ENCODE assay signal across 12 cellular contexts in the genomic region with DNA sequence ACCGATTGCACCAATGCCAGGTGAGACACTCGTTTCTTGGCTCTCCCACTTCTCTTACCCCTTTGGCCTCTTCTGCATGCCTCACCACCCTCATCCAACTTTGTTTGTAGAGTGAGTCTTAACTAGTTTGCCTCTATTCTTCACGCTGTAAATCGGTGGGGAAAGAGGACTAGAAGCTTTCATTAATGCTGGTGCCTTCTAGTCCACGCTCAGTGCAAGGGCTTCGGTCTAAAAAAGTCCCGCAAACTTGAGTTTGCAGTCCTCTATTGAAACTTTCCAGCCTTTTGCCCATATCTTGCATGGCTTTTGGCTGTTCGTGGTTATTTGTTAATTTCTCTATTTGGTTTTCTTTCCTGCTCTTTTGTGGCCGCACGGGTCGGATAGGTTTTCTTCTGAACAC. TPM values are rescaled to one million over a fixed set of nuclear protein-coding genes. Genes with fewer than 3 reads are reported as not detected.
DNase-seq lines count a peak whose midpoint lies in the region; ATAC-seq lines count a peak whose summit lies in the region.
"Had no signal": no experiment of that assay in that cellular context is flagged by ENCODE, and none has a peak within 500 bp of the region (broad histone marks: within the 10 kb centered on the region; RNA-seq: fewer than 3 reads in every experiment).

No MANE protein-coding gene starts in this region.

- H3K36me3 ChIP-seq in iPS-15b (ENCODE audit: control insufficient read depth, insufficient read depth, low read length) (no peaks in the 10 kb centered on the region), skeletal muscle tissue (ENCODE audit: control insufficient read depth in 3 of 3, insufficient read depth in 3 of 3, low read length in 3 of 3) (no peaks in the 10 kb centered on the region)
- H3K36me3 ChIP-seq: upper lobe of right lung had no signal

- H3K4me3 ChIP-seq in iPS-15b (ENCODE audit: low read depth, low read length): peak overlapping the region; percentile 54
- peak overlapping the region in 2 of 3 donors; percentile 69 to 70 for H3K4me3 ChIP-seq in skeletal muscle tissue (ENCODE audit: low read length in 3 of 3)

- DNase-seq in T-helper 2 cell treated with Interferon-gamma antibody and Interleukin-4, amounts not matched to agents 5 μg/mL and 100 μg/mL, for 36 hours (ENCODE audit: low spot score): no peak
- no peak for DNase-seq in T-helper 2 cell
- DNase-seq in T-cell: no peak
- DNase-seq in AG20443 (ENCODE audit: low spot score): no peak
- DNase-seq in AG08396 (ENCODE audit: low spot score): no peak
- DNase-seq: AML-193; stimulated activated CD4-positive, alpha-beta T cell treated with anti-CD3 and anti-CD28 coated beads, Interleukin-1b, Interleukin-23, amount 100 ng/mL, for 48 hours; upper lobe of right lung had no signal

- POLR2A ChIA-PET in T-cell (lab: Charles Lee): no interaction called here

- no peaks in the 10 kb centered on the region for H3K4me1 ChIP-seq in iPS-15b (ENCODE audit: control insufficient read depth, insufficient read depth, low read length)
- H3K4me1 ChIP-seq in skeletal muscle tissue (ENCODE audit: control insufficient read depth in 3 of 3, insufficient read depth in 3 of 3, low read length in 3 of 3): peaks cover 6 to 14% (median 13%) of the 10 kb centered on the region in 3 donors

- CTCF ChIA-PET in T-cell (lab: Charles Lee): no interaction called here

- H3K27ac ChIP-seq in skeletal muscle tissue (ENCODE audit: low read depth, low read length): no peak overlapping the region
- H3K27ac ChIP-seq: upper lobe of right lung had no signal

- H3K9me3 ChIP-seq in iPS-15b (ENCODE audit: control insufficient read depth, insufficient read depth, low read length): no peaks in the 10 kb centered on the region
- H3K9me3 ChIP-seq in skeletal muscle tissue (ENCODE audit: control insufficient read depth in 3 of 3, low read length in 3 of 3): no peaks in the 10 kb centered on the region
- H3K9me3 ChIP-seq: upper lobe of right lung had no signal

- H3K27me3 Mint-ChIP-seq in T-helper 2 cell treated with Interferon-gamma antibody and Interleukin-4, amounts not matched to agents 5 μg/mL and 100 μg/mL, for 36 hours (ENCODE audit: low read depth): peaks cover 34% of the 10 kb centered on the region
- H3K27me3 Mint-ChIP-seq in T-cell: peaks cover 25 to 26% of the 10 kb centered on the region in 2 donors

- H3K9ac ChIP-seq in iPS-15b (ENCODE audit: low read depth, low read length): no peak overlapping the region
- no peak overlapping the region for H3K9ac ChIP-seq in skeletal muscle tissue (ENCODE audit: low read depth in 1 of 3, low read length in 3 of 3)

- no peak overlapping the region for H3K27ac Mint-ChIP-seq in T-helper 2 cell treated with Interferon-gamma antibody and Interleukin-4, amounts not matched to agents 5 μg/mL and 100 μg/mL, for 36 hours
- H3K27ac Mint-ChIP-seq in T-cell: no peak overlapping the region

- no peak for ATAC-seq in T-cell (replicated peaks in 1 of 4)
- no peak for ATAC-seq in HG03159 (IDR thresholded peaks at IDR 0.05; ENCODE audit: unreplicated experiment)

- no peaks in the 10 kb centered on the region for H3K36me3 Mint-ChIP-seq in T-helper 2 cell treated with Interferon-gamma antibody and Interleukin-4, amounts not matched to agents 5 μg/mL and 100 μg/mL, for 36 hours (ENCODE audit: low read depth)
- H3K36me3 Mint-ChIP-seq in T-cell: no peaks in the 10 kb centered on the region

- H3K27me3 ChIP-seq in iPS-15b (ENCODE audit: control insufficient read depth, insufficient read depth, low read length) (peaks cover 37% of the 10 kb centered on the region), skeletal muscle tissue (ENCODE audit: control insufficient read depth in 3 of 3, insufficient read depth in 3 of 3, low read length in 3 of 3) (peaks cover 6 to 13% (median 11%) of the 10 kb centered on the region in 3 donors)

- no peaks in the 10 kb centered on the region for H3K9me3 Mint-ChIP-seq in T-helper 2 cell treated with Interferon-gamma antibody and Interleukin-4, amounts not matched to agents 5 μg/mL and 100 μg/mL, for 36 hours
- H3K9me3 Mint-ChIP-seq in T-cell: no peaks in the 10 kb centered on the region

- H3K4me3 Mint-ChIP-seq in T-helper 2 cell treated with Interferon-gamma antibody and Interleukin-4, amounts not matched to agents 5 μg/mL and 100 μg/mL, for 36 hours: peak overlapping the region; percentile 77
- peak overlapping the region; percentile 59 to 70 (median 68) for H3K4me3 Mint-ChIP-seq in T-cell

- H3K4me1 Mint-ChIP-seq in T-helper 2 cell treated with Interferon-gamma antibody and Interleukin-4, amounts not matched to agents 5 μg/mL and 100 μg/mL, for 36 hours (ENCODE audit: low read depth): peaks cover 2% of the 10 kb centered on the region
- peaks cover 11 to 12% (median 12%) of the 10 kb centered on the region in 3 donors for H3K4me1 Mint-ChIP-seq in T-cell

RNA-seq across cellular contexts. Expression of a gene that starts 0.8 kb away (rescaled TPM):
- total RNA-seq in T-cell (not detected), skeletal muscle tissue (1.0 TPM)
- total RNA-seq: esophagus mucosa, upper lobe of right lung had no signal
